ENCODE assay signal across 15 cellular contexts in genomic region chr14:91227183-91227628, GRCh38. TPM values are rescaled to one million over a fixed set of nuclear protein-coding genes. Genes with fewer than 3 reads are reported as not detected.
DNase-seq lines count a peak whose midpoint lies in the region; ATAC-seq, FAIRE-seq and TF ChIP-seq lines count a peak whose summit lies in the region.
"Had no signal": no experiment of that assay in that cellular context is flagged by ENCODE, and none has a peak within 500 bp of the region (broad histone marks: within the 10 kb centered on the region; RNA-seq: fewer than 3 reads in every experiment).

No MANE protein-coding gene starts in this region.

- intact Hi-C loops in left lung (cut with DNase I) = no loop called here

- H2AFZ ChIP-seq in smooth muscle cell (ENCODE audit: low read depth) = no peak overlapping the region

- peak; percentile 87 for FAIRE-seq in GM12891 (lab: Jason Lieb, UNC)
- FAIRE-seq: TTC549 had no signal

- H3K9ac ChIP-seq in BLaER1 (no peak overlapping the region), smooth muscle cell (ENCODE audit: low read depth) (no peak overlapping the region)

- no peak for ATAC-seq in left lung

- TF ChIP-seq CTCF in endothelial cell (IDR thresholded peaks at IDR 0.05; ENCODE audit: unreplicated experiment) = no peak
- no peak for TF ChIP-seq CTCF in smooth muscle cell (IDR thresholded peaks at IDR 0.05; ENCODE audit: borderline replicate concordance, insufficient read depth, poor library complexity, severe bottlenecking)
- TF ChIP-seq CTCF in left lung (IDR thresholded peaks at IDR 0.05) = no peak
- TF ChIP-seq CTCF in brain microvascular endothelial cell (IDR thresholded peaks at IDR 0.05; ENCODE audit: low read depth, low read length, missing control alignments) = no peak

- H3K27ac ChIP-seq in BLaER1 (no peak overlapping the region), smooth muscle cell (ENCODE audit: low read depth) (no peak overlapping the region), left lung (peak overlapping the region in 1 of 2 donors; percentile 10), brain microvascular endothelial cell (no peak overlapping the region)

- H3K9me3 Mint-ChIP-seq in activated CD4-positive, alpha-beta memory T cell treated with anti-CD3 and anti-CD28 coated beads, Interleukin-2, amount 10 ng/mL, durations not matched to agents 7 days and 5 days = peaks cover 8% of the 10 kb centered on the region
- H3K9me3 Mint-ChIP-seq in endothelial cell (ENCODE audit: unreplicated experiment) = peaks cover under 1% of the 10 kb centered on the region

- H3K4me2 ChIP-seq in BLaER1 = peak overlapping the region; percentile 82
- no peak overlapping the region for H3K4me2 ChIP-seq in smooth muscle cell

- H3K9me3 ChIP-seq in BLaER1 (peaks cover 13% of the 10 kb centered on the region), smooth muscle cell (replicated peaks; ENCODE audit: low read depth) (no peaks in the 10 kb centered on the region), left lung (no peaks in the 10 kb centered on the region)

- peak overlapping the region; percentile 62 for H3K4me3 Mint-ChIP-seq in activated CD4-positive, alpha-beta memory T cell treated with anti-CD3 and anti-CD28 coated beads, Interleukin-2, amount 10 ng/mL, durations not matched to agents 7 days and 5 days
- no peak overlapping the region for H3K4me3 Mint-ChIP-seq in endothelial cell (ENCODE audit: unreplicated experiment)

- DNase-seq in GM12891 (ENCODE audit: insufficient read length, low spot score) = no peak
- DNase-seq in activated CD4-positive, alpha-beta memory T cell treated with anti-CD3 and anti-CD28 coated beads, Interleukin-2, amount 10 ng/mL, durations not matched to agents 7 days and 5 days = peak; percentile 58
- DNase-seq in endothelial cell (ENCODE audit: low spot score) = no peak
- DNase-seq in NCI-H82 treated with DMSO at 0.1 percent for 48 hours (lab: John Stamatoyannopoulos, UW; ENCODE audit: unreplicated experiment) = no peak
- DNase-seq in smooth muscle cell (lab: John Stamatoyannopoulos, UW; ENCODE audit: unreplicated experiment) = no peak
- no peak for DNase-seq in left lung
- no peak for DNase-seq in brain microvascular endothelial cell
- DNase-seq: activated gamma-delta T cell, H7, Kasumi-1, NCI-H187 treated with DMSO at 0.1 percent for 48 hours, NCI-H748 treated with DMSO at 0.1 percent for 48 hours, SHP77 treated with DMSO at 0.1 percent for 48 hours had no signal

- no peaks in the 10 kb centered on the region for H3F3A ChIP-seq in smooth muscle cell (ENCODE audit: low read depth)

- H3K4me1 ChIP-seq in BLaER1 (peaks cover 81% of the 10 kb centered on the region), smooth muscle cell (ENCODE audit: low read depth) (no peaks in the 10 kb centered on the region), left lung (peaks cover 12 to 59% of the 10 kb centered on the region in 2 donors)

- peaks cover 73% of the 10 kb centered on the region for H3K36me3 Mint-ChIP-seq in activated CD4-positive, alpha-beta memory T cell treated with anti-CD3 and anti-CD28 coated beads, Interleukin-2, amount 10 ng/mL, durations not matched to agents 7 days and 5 days (ENCODE audit: low read depth)
- peaks cover 45% of the 10 kb centered on the region for H3K36me3 Mint-ChIP-seq in endothelial cell (ENCODE audit: low read depth, unreplicated experiment)

- WGBS in smooth muscle cell (ENCODE audit: low lambda C conversion rate) = 58% methylated on average over 7 of the region's 7 CpGs

- POLR2A ChIA-PET in activated CD4-positive, alpha-beta memory T cell treated with anti-CD3 and anti-CD28 coated beads, Interleukin-2, amount 10 ng/mL, durations not matched to agents 7 days and 5 days (lab: Charles Lee) = interaction anchor here (0.8 to 9.2 kb wide), 14 partner anchors 8 to 283 kb away, joined by 3 to 886 read pairs (median 13); partner anchors contain the start of genes GPR68 and PPP4R3A

- H3K79me2 ChIP-seq in smooth muscle cell (ENCODE audit: low read depth) = no peaks in the 10 kb centered on the region

- H3K4me3 ChIP-seq in BLaER1 (no peak overlapping the region), smooth muscle cell (no peak overlapping the region), left lung (no peak overlapping the region), brain microvascular endothelial cell (ENCODE audit: low read depth, low read length) (no peak overlapping the region)

- CTCF ChIA-PET in activated CD4-positive, alpha-beta memory T cell treated with anti-CD3 and anti-CD28 coated beads, Interleukin-2, amount 10 ng/mL, durations not matched to agents 7 days and 5 days (lab: Charles Lee) = interaction anchor here (0.7 to 4.7 kb wide), 7 partner anchors 17 to 469 kb away, joined by 3 to 66 read pairs (median 4); partner anchors contain the start of gene GPR68

- in situ Hi-C loops in brain microvascular endothelial cell (cut with HindIII; ENCODE audit: low pct_ligation_motif_present, low sequenced_read_pairs) = no loop called here

- no peaks in the 10 kb centered on the region for H3K27me3 Mint-ChIP-seq in activated CD4-positive, alpha-beta memory T cell treated with anti-CD3 and anti-CD28 coated beads, Interleukin-2, amount 10 ng/mL, durations not matched to agents 7 days and 5 days
- H3K27me3 Mint-ChIP-seq in endothelial cell (ENCODE audit: unreplicated experiment) = peaks cover 16% of the 10 kb centered on the region

- H3K27ac Mint-ChIP-seq in activated CD4-positive, alpha-beta memory T cell treated with anti-CD3 and anti-CD28 coated beads, Interleukin-2, amount 10 ng/mL, durations not matched to agents 7 days and 5 days = peak overlapping the region; percentile 100
- H3K27ac Mint-ChIP-seq in endothelial cell (ENCODE audit: unreplicated experiment) = peak overlapping the region; percentile 57

- H3K4me1 Mint-ChIP-seq in activated CD4-positive, alpha-beta memory T cell treated with anti-CD3 and anti-CD28 coated beads, Interleukin-2, amount 10 ng/mL, durations not matched to agents 7 days and 5 days = peaks cover 95% of the 10 kb centered on the region
- H3K4me1 Mint-ChIP-seq in endothelial cell (ENCODE audit: unreplicated experiment) = peaks cover 74% of the 10 kb centered on the region

- H4K20me1 ChIP-seq in BLaER1 (peaks cover 20% of the 10 kb centered on the region), smooth muscle cell (ENCODE audit: low read depth) (no peaks in the 10 kb centered on the region)

- TF ChIP-seq POLR2A in GM12891 (IDR thresholded peaks at IDR 0.05; ENCODE audit: low read depth, low read length) = no peak

- no peaks in the 10 kb centered on the region for H3K27me3 ChIP-seq in BLaER1
- no peaks in the 10 kb centered on the region for H3K27me3 ChIP-seq in smooth muscle cell (ENCODE audit: low read depth)
- H3K27me3 ChIP-seq in left lung = no peaks in the 10 kb centered on the region
- H3K27me3 ChIP-seq in brain microvascular endothelial cell (replicated peaks) = no peaks in the 10 kb centered on the region

- H3K36me3 ChIP-seq in BLaER1 = peaks cover 40% of the 10 kb centered on the region
- H3K36me3 ChIP-seq in smooth muscle cell (ENCODE audit: low read depth) = no peaks in the 10 kb centered on the region
- H3K36me3 ChIP-seq in left lung = peaks cover 0 to 7% of the 10 kb centered on the region in 2 donors
- no peaks in the 10 kb centered on the region for H3K36me3 ChIP-seq in brain microvascular endothelial cell (replicated peaks)

TF ChIP-seq in GM12891, 5 proteins besides CTCF, POLR2A, EP300 and RAD21:
- TF ChIP-seq POU2F2 (IDR thresholded peaks at IDR 0.05; ENCODE audit: low read depth, low read length) = no peak

RNA-seq across cellular contexts. Expression of gene GPR68, which starts 17.3 kb away (rescaled TPM):
- 1.7 TPM for polyA plus RNA-seq in GM12891 (2012; ENCODE audit: low read depth, missing spikeins)
- 10 to 100 TPM; 36.9 to 39.8 TPM for total RNA-seq in activated CD4-positive, alpha-beta memory T cell treated with anti-CD3 and anti-CD28 coated beads, Interleukin-2, amount 10 ng/mL, durations not matched to agents 7 days and 5 days
- total RNA-seq in endothelial cell (ENCODE audit: unreplicated experiment) (5.4 TPM), smooth muscle cell (2.6 and 4.4 TPM in 2 replicates), left lung (1 to 10 TPM; 3.9 to 4.2 TPM)
- polyA plus RNA-seq in smooth muscle cell = 2.9 and 3.2 TPM in 2 replicates
